In genomic region chr7:150897502-150898474, GRCh38 we compare ENCODE assay signal across 9 cellular contexts. TPM values are rescaled to one million over a fixed set of nuclear protein-coding genes. Genes with fewer than 3 reads are reported as not detected.
A peak's percentile ranks its signal among the peaks of the same experiment; 100 is the strongest.
DNase-seq lines count a peak whose midpoint lies in the region; ATAC-seq lines count a peak whose summit lies in the region.
"Had no signal": no experiment of that assay in that cellular context is flagged by ENCODE, and none has a peak within 500 bp of the region (broad histone marks: within the 10 kb centered on the region; RNA-seq: fewer than 3 reads in every experiment).

No MANE protein-coding gene starts in this region.

- no peak overlapping the region for H3K27ac ChIP-seq in neuronal stem cell (replicated peaks; ENCODE audit: low read length)
- H3K27ac ChIP-seq: epithelial cell of prostate had no signal

- H3K14ac ChIP-seq in neuronal stem cell (ENCODE audit: low read length), result peak overlapping the region; percentile 44

- no peak overlapping the region for H2AFZ ChIP-seq in neuronal stem cell (ENCODE audit: low read length)

- peak overlapping the region; percentile 65 for H2BK15ac ChIP-seq in neuronal stem cell (ENCODE audit: low read length)

- no peak overlapping the region for H3K4me3 ChIP-seq in neuronal stem cell (ENCODE audit: low read length in 2 of 2)

- DNase-seq in NCI-H2171 treated with DMSO at 0.1 percent for 48 hours (lab: John Stamatoyannopoulos, UW), result peak; percentile 18
- DNase-seq in NCI-H2171 (lab: John Stamatoyannopoulos, UW), result no peak
- DNase-seq in NCI-H146 treated with DMSO at 0.1 percent for 48 hours (lab: John Stamatoyannopoulos, UW; ENCODE audit: unreplicated experiment), result peak; percentile 27
- no peak for DNase-seq in neuronal stem cell (ENCODE audit: low spot score)
- no peak for DNase-seq in posterior vena cava (ENCODE audit: low spot score)
- DNase-seq in G401 (ENCODE audit: low spot score), result no peak

- WGBS in neuronal stem cell (ENCODE audit: extremely low coverage in 2 of 2, insufficient read length in 2 of 2, insufficient replicate concordance in 1 of 2), 2 donors, result no CpG with 5 or more reads among the region's 22 CpGs

- no peaks in the 10 kb centered on the region for H3K9me3 ChIP-seq in neuronal stem cell (replicated peaks in 1 of 2; ENCODE audit: control insufficient read depth in 2 of 2, insufficient read depth in 1 of 2, low read depth in 1 of 2, low read length in 2 of 2)

- H2BK5ac ChIP-seq in neuronal stem cell (ENCODE audit: low read length), result no peak overlapping the region

- no peak overlapping the region for H3K9ac ChIP-seq in neuronal stem cell (ENCODE audit: low read depth, low read length, poor library complexity)

- in situ Hi-C loops in G401 (cut with HindIII; ENCODE audit: low sequenced_read_pairs), result no loop called here

- peak; percentile 72 for ATAC-seq in GM21528 (IDR thresholded peaks at IDR 0.05; ENCODE audit: low FRiP score, unreplicated experiment)
- no peak for ATAC-seq in GM18907 (IDR thresholded peaks at IDR 0.05; ENCODE audit: unreplicated experiment)

- no peaks in the 10 kb centered on the region for H3K79me1 ChIP-seq in neuronal stem cell (ENCODE audit: low read depth, low read length)

- peaks cover 0 to 27% (median 0%) of the 10 kb centered on the region in 3 experiments for H3K27me3 ChIP-seq in neuronal stem cell (ENCODE audit: control insufficient read depth in 3 of 3, insufficient read depth in 3 of 3, low read depth in 1 of 3, low read length in 3 of 3)

- H4K8ac ChIP-seq in neuronal stem cell (ENCODE audit: low read depth, low read length), result no peak overlapping the region

- H4K91ac ChIP-seq in neuronal stem cell (ENCODE audit: low read depth, low read length, poor library complexity), result no peak overlapping the region

- peak overlapping the region; percentile 47 for H2AK5ac ChIP-seq in neuronal stem cell (ENCODE audit: low read depth, low read length)

- no peak overlapping the region for H2BK12ac ChIP-seq in neuronal stem cell (ENCODE audit: low read length)

- H3K4me1 ChIP-seq in neuronal stem cell (ENCODE audit: control insufficient read depth in 2 of 2, insufficient read depth in 1 of 2, low read depth in 1 of 2, low read length in 2 of 2), result peaks cover 0 to 8% of the 10 kb centered on the region in 2 donors

- no peaks in the 10 kb centered on the region for H3K36me3 ChIP-seq in neuronal stem cell (replicated peaks in 1 of 2; ENCODE audit: control insufficient read depth in 2 of 2, insufficient read depth in 2 of 2, low read length in 2 of 2)

- no peak overlapping the region for H3K4me2 ChIP-seq in neuronal stem cell (ENCODE audit: insufficient read depth, low read length, poor library complexity, severe bottlenecking)

- H3K4ac ChIP-seq in neuronal stem cell (ENCODE audit: low read length), result no peak overlapping the region

- no peak overlapping the region for H2BK120ac ChIP-seq in neuronal stem cell (ENCODE audit: low read depth, low read length)

- no peak overlapping the region for H3K23ac ChIP-seq in neuronal stem cell (ENCODE audit: low read depth, low read length, poor library complexity)

- intact Hi-C loops in posterior vena cava (cut with DNase I), result loop anchor here (2.0 to 5.0 kb wide), 3 partner anchors 60 to 215 kb away; no protein-coding TSS in a partner anchor

- no peak overlapping the region for H3K18ac ChIP-seq in neuronal stem cell (ENCODE audit: low read length)

RNA-seq across cellular contexts. Expression of gene AOC1, which starts 45.5 kb away (rescaled TPM):
- polyA plus RNA-seq in neuronal stem cell (2013, experiment 1 of 2), result not detected
- not detected for polyA plus RNA-seq in neuronal stem cell (2013, experiment 2 of 2)
- under 1 TPM in 1 of 2 donors, not detected in 1; 0.46 TPM for total RNA-seq in posterior vena cava
- total RNA-seq in G401 (2014; rRNA removed; shearing (Covaris generic)), result 0.92 TPM in 1 of 2 replicates, not detected in the other

Comparison
In these comparisons a context has a peak if more than half of its experiments do, and no peak if none do; other contexts are left out.
1. DNase-seq: peak in NCI-H2171 treated with DMSO at 0.1 percent for 48 hours (single experiment) and NCI-H146 treated with DMSO at 0.1 percent for 48 hours (single experiment); none in NCI-H2171 (single experiment), neuronal stem cell (single experiment), posterior vena cava (single experiment) and G401 (single experiment).